15 cellular contexts compared by ENCODE assay signal in genomic region chr19:48466571-48467325, GRCh38. TPM values are rescaled to one million over a fixed set of nuclear protein-coding genes. Genes with fewer than 3 reads are reported as not detected.
DNase-seq lines count a peak whose midpoint lies in the region; ATAC-seq and TF ChIP-seq lines count a peak whose summit lies in the region.
"Had no signal": no experiment of that assay in that cellular context is flagged by ENCODE, and none has a peak within 500 bp of the region (broad histone marks: within the 10 kb centered on the region; RNA-seq: fewer than 3 reads in every experiment).

No MANE protein-coding gene starts in this region.

- H3K4me3 ChIP-seq in neural progenitor cell = no peak overlapping the region
- H3K4me3 ChIP-seq: pancreas, tibial nerve had no signal

- H3K4me1 Mint-ChIP-seq in dendritic cell treated with granulocyte-macrophage colony-stimulating factor and Interleukin-4, amounts not matched to agents 40 ng/mL and 50 ng/mL, for 4 days (ENCODE audit: low read depth) = peaks cover 31% of the 10 kb centered on the region
- peaks cover 34% of the 10 kb centered on the region for H3K4me1 Mint-ChIP-seq in neural progenitor cell

- H3K79me2 ChIP-seq in neural progenitor cell (ENCODE audit: low read depth) = peaks cover 26% of the 10 kb centered on the region

- no peaks in the 10 kb centered on the region for H3K27me3 ChIP-seq in neural progenitor cell
- H3K27me3 ChIP-seq: pancreas, tibial nerve had no signal

- H3K27ac ChIP-seq in neural progenitor cell = no peak overlapping the region
- H3K27ac ChIP-seq: pancreas, tibial nerve had no signal

- H3K4me1 ChIP-seq in neural progenitor cell = peaks cover 22% of the 10 kb centered on the region

- peaks cover 31% of the 10 kb centered on the region for H3F3A ChIP-seq in neural progenitor cell (ENCODE audit: low read depth)

- ATAC-seq in GM21825 (IDR thresholded peaks at IDR 0.05; ENCODE audit: unreplicated experiment) (no peak), GM19395 (IDR thresholded peaks at IDR 0.05; ENCODE audit: unreplicated experiment) (no peak)
- ATAC-seq: activated CD8-positive, alpha-beta T cell treated with anti-CD3 and anti-CD28 coated beads for 36 hours; esophagus mucosa; pancreas had no signal

- peaks cover 28% of the 10 kb centered on the region for H3K36me3 Mint-ChIP-seq in dendritic cell treated with granulocyte-macrophage colony-stimulating factor and Interleukin-4, amounts not matched to agents 40 ng/mL and 50 ng/mL, for 4 days (ENCODE audit: low read depth)
- H3K36me3 Mint-ChIP-seq in neural progenitor cell = peaks cover 8% of the 10 kb centered on the region

- no peak overlapping the region for H2AFZ ChIP-seq in neural progenitor cell (replicated peaks)

- intact Hi-C loops in dendritic cell treated with granulocyte-macrophage colony-stimulating factor and Interleukin-4, amounts not matched to agents 40 ng/mL and 50 ng/mL, for 4 days (cut with micrococcal nuclease) = no loop called here

- H3K4me2 ChIP-seq in neural progenitor cell = peak overlapping the region; percentile 36

- no peak for TF ChIP-seq CTCF in neural progenitor cell (IDR thresholded peaks at IDR 0.05)

- H3K4me3 Mint-ChIP-seq in dendritic cell treated with granulocyte-macrophage colony-stimulating factor and Interleukin-4, amounts not matched to agents 40 ng/mL and 50 ng/mL, for 4 days = no peak overlapping the region
- peak overlapping the region; percentile 46 for H3K4me3 Mint-ChIP-seq in neural progenitor cell
- H3K4me3 Mint-ChIP-seq: activated CD8-positive, alpha-beta T cell treated with anti-CD3 and anti-CD28 coated beads for 36 hours had no signal

- H3K36me3 ChIP-seq in neural progenitor cell = peaks cover 3% of the 10 kb centered on the region

- H4K20me1 ChIP-seq in neural progenitor cell (ENCODE audit: low read depth) = peaks cover 21% of the 10 kb centered on the region

- peaks cover 1% of the 10 kb centered on the region for H3K27me3 Mint-ChIP-seq in dendritic cell treated with granulocyte-macrophage colony-stimulating factor and Interleukin-4, amounts not matched to agents 40 ng/mL and 50 ng/mL, for 4 days
- H3K27me3 Mint-ChIP-seq in neural progenitor cell (ENCODE audit: insufficient read depth, low read depth) = peaks cover 6% of the 10 kb centered on the region
- H3K27me3 Mint-ChIP-seq: activated CD8-positive, alpha-beta T cell treated with anti-CD3 and anti-CD28 coated beads for 36 hours; memory B cell had no signal

- H3K9ac ChIP-seq in neural progenitor cell = no peak overlapping the region

- DNase-seq in EL (peak; percentile 77), NCI-H226 (peak; percentile 35), neural progenitor cell (ENCODE audit: low spot score) (no peak), retina (no peak)
- DNase-seq: activated CD8-positive, alpha-beta T cell treated with anti-CD3 and anti-CD28 coated beads for 36 hours; cerebellar nuclear complex; NCI-H510A treated with DMSO at 0.1 percent for 48 hours; T1000 had no signal

- H3K27ac Mint-ChIP-seq in dendritic cell treated with granulocyte-macrophage colony-stimulating factor and Interleukin-4, amounts not matched to agents 40 ng/mL and 50 ng/mL, for 4 days = peak overlapping the region; percentile 87
- peak overlapping the region; percentile 74 for H3K27ac Mint-ChIP-seq in neural progenitor cell
- H3K27ac Mint-ChIP-seq: activated CD8-positive, alpha-beta T cell treated with anti-CD3 and anti-CD28 coated beads for 36 hours; memory B cell had no signal

- H3K9me3 ChIP-seq in neural progenitor cell (ENCODE audit: low read depth) = no peaks in the 10 kb centered on the region
- H3K9me3 ChIP-seq: pancreas, tibial nerve had no signal

- no peaks in the 10 kb centered on the region for H3K9me3 Mint-ChIP-seq in dendritic cell treated with granulocyte-macrophage colony-stimulating factor and Interleukin-4, amounts not matched to agents 40 ng/mL and 50 ng/mL, for 4 days
- no peaks in the 10 kb centered on the region for H3K9me3 Mint-ChIP-seq in neural progenitor cell
- H3K9me3 Mint-ChIP-seq: activated CD8-positive, alpha-beta T cell treated with anti-CD3 and anti-CD28 coated beads for 36 hours; memory B cell had no signal

RNA-seq across cellular contexts. Expression of gene CYTH2, which starts 2.4 kb away (rescaled TPM):
- 50.3 and 107 TPM in 2 replicates for total RNA-seq in neural progenitor cell (ENCODE audit: low replicate concordance)

RNA-seq across cellular contexts. Expression of gene KCNJ14, which starts 11.4 kb away (rescaled TPM):
- total RNA-seq in neural progenitor cell (ENCODE audit: low replicate concordance) = 0.69 and 0.74 TPM in 2 replicates

RNA-seq across cellular contexts. Expression of gene GRWD1, which starts 21.0 kb away (rescaled TPM):
- total RNA-seq in neural progenitor cell (ENCODE audit: low replicate concordance) = 10.6 and 31.5 TPM in 2 replicates

RNA-seq across cellular contexts. Expression of gene LMTK3, which starts 44.9 kb away (rescaled TPM):
- 0.02 and 3.5 TPM in 2 replicates for total RNA-seq in neural progenitor cell (ENCODE audit: low replicate concordance)

Comparison
In these comparisons a context has a peak if more than half of its experiments do, and no peak if none do; other contexts are left out.
1. DNase-seq: peak in EL (single experiment) and NCI-H226 (single experiment); none in neural progenitor cell (single experiment) and retina (single experiment).